In genomic region chr1:30523055-30524020, GRCh38 we compare ENCODE assay signal across 10 cellular contexts.
DNase-seq lines count a peak whose midpoint lies in the region; ATAC-seq and TF ChIP-seq lines count a peak whose summit lies in the region.
"Had no signal": no experiment of that assay in that cellular context is flagged by ENCODE, and none has a peak within 500 bp of the region (broad histone marks: within the 10 kb centered on the region; RNA-seq: fewer than 3 reads in every experiment).

No MANE protein-coding gene starts in this region.

- no peaks in the 10 kb centered on the region for H3K9me3 ChIP-seq in left lung
- H3K9me3 ChIP-seq: uterus had no signal

- intact Hi-C loops in left lung (cut with DNase I) (no loop called here), posterior cingulate gyrus (cut with DNase I) (no loop called here)

- peaks cover 0 to 45% of the 10 kb centered on the region in 2 donors for H3K27me3 ChIP-seq in left lung
- H3K27me3 ChIP-seq: uterus had no signal

- no peak overlapping the region for H3K27ac ChIP-seq in left lung

- ATAC-seq in left lung (peak; percentile 6), GM19351 (IDR thresholded peaks at IDR 0.05; ENCODE audit: unreplicated experiment) (no peak), GM21390 (IDR thresholded peaks at IDR 0.05; ENCODE audit: unreplicated experiment) (no peak)

- TF ChIP-seq CTCF in left lung (IDR thresholded peaks at IDR 0.05): no peak

- H3K4me3 ChIP-seq in left lung: no peak overlapping the region
- H3K4me3 ChIP-seq: uterus had no signal

- H3K4me1 ChIP-seq in left lung: no peaks in the 10 kb centered on the region
- H3K4me1 ChIP-seq: uterus had no signal

- DNase-seq in AG08395 (ENCODE audit: low spot score): peak; percentile 84
- DNase-seq in LoVo (ENCODE audit: low spot score): peak; percentile 47
- peak; percentile 36 for DNase-seq in ecto neural progenitor cell (ENCODE audit: low spot score)
- DNase-seq in left lung: no peak
- DNase-seq in posterior cingulate gyrus: no peak
- no peak for DNase-seq in SKM-1 (lab: John Stamatoyannopoulos, UW; ENCODE audit: unreplicated experiment)
- DNase-seq: nucleus accumbens had no signal

- H3K36me3 ChIP-seq in left lung: no peaks in the 10 kb centered on the region
- H3K36me3 ChIP-seq: uterus had no signal

Comparison
In these comparisons a context has a peak if more than half of its experiments do, and no peak if none do; other contexts are left out.
1. DNase-seq: peak in AG08395 (single experiment), LoVo (single experiment) and ecto neural progenitor cell (single experiment); none in left lung (0 of 2), posterior cingulate gyrus (0 of 10) and SKM-1 (single experiment).